ENCODE assay signal across 28 cellular contexts in the genomic region with DNA sequence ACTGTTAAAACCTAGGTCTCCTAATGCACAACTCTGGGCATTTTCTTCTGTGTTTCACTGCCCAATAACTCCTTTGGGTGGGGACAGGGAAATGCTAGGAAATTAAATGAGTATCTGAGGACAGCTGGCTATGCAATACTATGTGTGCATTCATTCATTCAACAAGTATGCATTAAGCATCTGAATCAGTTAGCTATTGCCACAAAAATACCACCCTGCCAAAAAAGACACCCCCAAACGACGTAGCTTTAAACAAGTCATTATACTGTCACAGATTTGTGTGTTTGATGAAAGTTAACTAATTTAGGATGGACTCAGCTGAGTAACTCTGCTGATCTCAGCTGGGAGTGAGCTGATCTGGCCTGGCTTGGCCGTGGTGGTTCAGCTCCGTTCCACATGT. TPM values are rescaled to one million over a fixed set of nuclear protein-coding genes. Genes with fewer than 3 reads are reported as not detected.
"Had no signal": no experiment of that assay in that cellular context is flagged by ENCODE, and none has a peak within 500 bp of the region (broad histone marks: within the 10 kb centered on the region; RNA-seq: fewer than 3 reads in every experiment).

No MANE protein-coding gene starts in this region.

- DNase-seq: activated CD4-positive, alpha-beta memory T cell treated with anti-CD3 and anti-CD28 coated beads, Interleukin-2, amount 10 ng/mL, durations not matched to agents 7 days and 5 days; activated CD4-positive, alpha-beta T cell treated with anti-CD3 and anti-CD28 coated beads for 1 hour; activated CD4-positive, alpha-beta T cell treated with anti-CD3 and anti-CD28 coated beads for 4 hours; activated CD4-positive, alpha-beta T cell treated with anti-CD3 and anti-CD28 coated beads, Interleukin-2, amount 10 ng/mL, durations not matched to agents 7 days and 5 days; activated CD4-positive, alpha-beta T cell treated with anti-CD3 and anti-CD28 coated beads, Interleukin-2, amount 50 U/mL, for 4 hours; activated CD8-positive, alpha-beta memory T cell treated with anti-CD3 and anti-CD28 coated beads, Interleukin-2, amount 50 U/mL, for 48 hours; activated gamma-delta T cell; activated naive CD4-positive, alpha-beta T cell; activated naive CD4-positive, alpha-beta T cell treated with anti-CD3 and anti-CD28 coated beads, Interleukin-2, amount 10 ng/mL, durations not matched to agents 7 days and 5 days; activated naive CD8-positive, alpha-beta T cell treated with anti-CD3 and anti-CD28 coated beads, Interleukin-2, amount 10 ng/mL, durations not matched to agents 7 days and 5 days; activated T-cell treated with anti-CD3 and anti-CD28 coated beads for 4 hours; activated T-cell treated with anti-CD3 and anti-CD28 coated beads, Interleukin-2, amount 50 U/mL, for 24 hours; activated T-cell treated with anti-CD3 and anti-CD28 coated beads, Interleukin-2, amount 50 U/mL, for 72 hours; brain microvascular endothelial cell; dorsolateral prefrontal cortex; effector memory CD4-positive, alpha-beta T cell; endodermal cell; erythroblast; foreskin melanocyte; heart right ventricle; T-helper 2 cell had no signal

- ATAC-seq: activated naive CD4-positive, alpha-beta T cell treated with anti-CD3 and anti-CD28 coated beads, Interleukin-2, amount 50 U/mL, for 72 hours; activated T-cell treated with anti-CD3 and anti-CD28 coated beads, Interleukin-2, amount 50 U/mL, for 72 hours; gastroesophageal sphincter; heart right ventricle; WTC11 had no signal

RNA-seq across cellular contexts. Expression of a gene that starts 29.8 kb away (rescaled TPM):
- total RNA-seq: activated CD4-positive, alpha-beta memory T cell treated with anti-CD3 and anti-CD28 coated beads, Interleukin-2, amount 10 ng/mL, durations not matched to agents 7 days and 5 days; activated CD4-positive, alpha-beta T cell treated with anti-CD3 and anti-CD28 coated beads, Interleukin-2, amount 10 ng/mL, durations not matched to agents 7 days and 5 days; activated naive CD4-positive, alpha-beta T cell treated with anti-CD3 and anti-CD28 coated beads, Interleukin-2, amount 50 U/mL, for 72 hours; activated naive CD8-positive, alpha-beta T cell treated with anti-CD3 and anti-CD28 coated beads, Interleukin-2, amount 10 ng/mL, durations not matched to agents 7 days and 5 days; activated T-cell treated with anti-CD3 and anti-CD28 coated beads, Interleukin-2, amount 50 U/mL, for 72 hours; bronchial epithelial cell; fibroblast of lung; fibroblast of villous mesenchyme; T-helper 1 cell treated with Interleukin-12 subunit alpha and Interleukin-12 subunit beta and Interleukin-4 antibody, amounts not matched to agents 30 ng/mL and 1 ng/mL, for 36 hours had no signal
